ENCODE assay signal across 27 cellular contexts in genomic region chr10:6944450-6944849, GRCh38.
"Had no signal": no experiment of that assay in that cellular context is flagged by ENCODE, and none has a peak within 500 bp of the region (broad histone marks: within the 10 kb centered on the region; RNA-seq: fewer than 3 reads in every experiment).

No MANE protein-coding gene starts in this region.

- H3K9me3 ChIP-seq: stomach, suprapubic skin, testis, thoracic aorta, thyroid gland, tibial nerve, transverse colon, upper lobe of left lung, upper lobe of right lung, uterus, vagina had no signal

- ATAC-seq: stimulated activated effector memory CD8-positive, alpha-beta T cell treated with anti-CD3 and anti-CD28 coated beads, Interleukin-12 subunit alpha, Interleukin-12 subunit beta, amount 100 ng/mL, for 72 hours; stimulated activated memory B cell treated with anti-CD40 and anti-IgM and Interleukin-4, amounts not matched to agents 10 μg/mL and 1 μg/mL and 100 μg/mL, for 72 hours; stimulated activated naive B cell treated with anti-CD40 and anti-IgM and Interleukin-4, amounts not matched to agents 10 μg/mL and 1 μg/mL and 100 μg/mL, for 72 hours; stimulated activated naive CD8-positive, alpha-beta T cell treated with anti-CD3 and anti-CD28 coated beads, Interleukin-15, amount 100 ng/mL, for 72 hours; stimulated activated naive CD8-positive, alpha-beta T cell treated with anti-CD3 and anti-CD28 coated beads, Interleukin-15, Interleukin-2, amounts not matched to agents 100 U/mL and 50 U/mL, for 24 hours; upper lobe of right lung had no signal

- H3K4me3 ChIP-seq: stomach, suprapubic skin, testis, thoracic aorta, thyroid gland, tibial artery, tibial nerve, transverse colon, upper lobe of left lung, upper lobe of right lung, uterus, vagina had no signal

- FAIRE-seq: urothelium cell line had no signal

- H3K27ac ChIP-seq: stomach, suprapubic skin, testis, thoracic aorta, thyroid gland, tibial artery, tibial nerve, transverse colon, upper lobe of left lung, upper lobe of right lung, uterus, vagina had no signal

- H3K4me1 ChIP-seq: stomach, suprapubic skin, testis, thyroid gland, tibial artery, tibial nerve, transverse colon, upper lobe of left lung, upper lobe of right lung, uterus, vagina had no signal

- H3K36me3 ChIP-seq: stomach, suprapubic skin, thoracic aorta, thyroid gland, tibial artery, tibial nerve, transverse colon, upper lobe of left lung, upper lobe of right lung, uterus, vagina had no signal

- H3K27me3 ChIP-seq: stomach, suprapubic skin, testis, thyroid gland, tibial artery, tibial nerve, transverse colon, upper lobe of left lung, upper lobe of right lung, uterus, vagina had no signal

- DNase-seq: stimulated activated CD4-positive, alpha-beta T cell treated with anti-CD3 and anti-CD28 coated beads, Interleukin-2, amount 100 ng/mL, for 48 hours; stimulated activated CD4-positive, alpha-beta T cell treated with anti-CD3 and anti-CD28 coated beads, Interleukin-4, amount 100 ng/mL, for 1 hour; stimulated activated CD4-positive, alpha-beta T cell treated with anti-CD3 and anti-CD28 coated beads, Interleukin-4, amount 100 ng/mL, for 24 hours; stimulated activated CD4-positive, alpha-beta T cell treated with anti-CD3 and anti-CD28 coated beads, Interleukin-4, amount 100 ng/mL, for 4 hours; stimulated activated CD8-positive, alpha-beta memory T cell treated with anti-CD3 and anti-CD28 coated beads, Interleukin-4, amount 100 ng/mL, for 48 hours; stimulated activated naive B cell treated with anti-CD40 and anti-IgM and Interleukin-4, amounts not matched to agents 10 μg/mL and 1 μg/mL and 100 μg/mL, for 72 hours; stimulated activated naive CD4-positive, alpha-beta T cell; stimulated activated naive CD4-positive, alpha-beta T cell treated with Interleukin-2 at 50 U/mL for 16 hours; stimulated activated naive CD8-positive, alpha-beta T cell treated with anti-CD3 and anti-CD28 coated beads, Interleukin-15, amount 100 ng/mL, for 72 hours; stimulated activated naive CD8-positive, alpha-beta T cell treated with anti-CD3 and anti-CD28 coated beads, Interleukin-15, Interleukin-2, amounts not matched to agents 100 U/mL and 50 U/mL, for 24 hours; stomach; substantia nigra; testis; thyroid gland; tibial artery; transverse colon; trophoblast cell; upper lobe of left lung; upper lobe of right lung; uterus had no signal
